8 cellular contexts compared by ENCODE assay signal in the genomic region with DNA sequence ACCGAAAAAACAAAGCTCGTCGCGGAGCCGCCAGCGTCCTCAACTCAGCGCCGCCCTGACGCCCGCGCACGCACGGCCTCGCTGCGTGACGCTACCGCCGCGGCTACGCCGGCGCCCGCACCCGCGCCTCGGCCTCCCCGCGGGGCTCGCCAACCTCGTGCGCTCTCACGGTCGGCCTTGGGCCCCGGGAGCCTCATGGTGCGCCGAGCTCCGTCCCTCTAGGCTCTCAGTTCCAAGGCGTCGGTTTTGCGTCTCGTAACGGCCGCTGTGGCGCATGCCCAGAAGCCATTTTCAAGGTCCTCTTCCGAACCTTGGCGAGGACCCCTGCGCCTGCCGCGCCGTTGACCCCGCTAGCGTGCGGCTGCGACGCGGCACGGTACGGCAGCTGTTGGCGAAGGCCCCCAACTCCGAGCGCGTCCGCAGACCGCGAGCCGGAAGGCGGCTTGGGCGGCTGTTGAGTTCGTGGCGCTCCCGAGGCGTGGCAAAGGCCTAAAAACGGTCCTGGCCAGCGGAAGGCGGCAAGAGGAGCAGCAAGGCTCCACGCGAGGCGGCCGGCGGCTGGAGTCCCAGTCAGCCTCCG. TPM values are rescaled to one million over a fixed set of nuclear protein-coding genes. Genes with fewer than 3 reads are reported as not detected.
DNase-seq lines count a peak whose midpoint lies in the region; ATAC-seq and TF ChIP-seq lines count a peak whose summit lies in the region.

A gene (minus strand): TSS at position 64 of the 580 bp plus-strand sequence. CDS start 1,209 bp downstream, outside the sequence.

- TF ChIP-seq RAD21 in liver (IDR thresholded peaks at IDR 0.05), result no peak

- H3K27ac ChIP-seq in colonic mucosa (peak within 1 kb of the TSS; percentile 92), liver (ENCODE audit: low read depth in 1 of 2, low read length in 2 of 2) (peak within 1 kb of the TSS; percentile 66 to 84)

- 7% methylated on average over 81 of the region's 81 CpGs for WGBS in liver

- H3K4me3 ChIP-seq in LNCaP clone FGC (ENCODE audit: low read depth, low read length) (peak within 1 kb of the TSS; percentile 41), colonic mucosa (peak within 1 kb of the TSS; percentile 69), liver (ENCODE audit: low read depth in 1 of 3, low read length in 3 of 3) (peak within 1 kb of the TSS; percentile 4 to 69 (median 29))

- no peaks in the 10 kb centered on the region for H3K36me3 ChIP-seq in colonic mucosa
- no peaks in the 10 kb centered on the region for H3K36me3 ChIP-seq in liver (ENCODE audit: control insufficient read depth in 4 of 4, insufficient read depth in 3 of 4, low read depth in 1 of 4, low read length in 3 of 4)

- peak within 1 kb of the TSS; percentile 74 to 95 for H3K9ac ChIP-seq in colonic mucosa (ENCODE audit: low read depth in 2 of 2, low read length in 2 of 2)
- H3K9ac ChIP-seq in liver (ENCODE audit: low read depth in 1 of 2, low read length in 2 of 2), result no peak within 1 kb of the TSS

- H3K9me3 ChIP-seq in colonic mucosa, result no peaks in the 10 kb centered on the region
- H3K9me3 ChIP-seq in liver (ENCODE audit: control insufficient read depth in 4 of 4, low read length in 3 of 4), result peaks cover 0 to 2% (median 0%) of the 10 kb centered on the region in 4 donors

- no peaks in the 10 kb centered on the region for H3K4me1 ChIP-seq in colonic mucosa
- H3K4me1 ChIP-seq in liver (ENCODE audit: control insufficient read depth in 4 of 4, insufficient read depth in 4 of 4, low read length in 3 of 4), result peaks cover 0 to 7% (median under 1%) of the 10 kb centered on the region in 4 donors

- H3K27me3 ChIP-seq in colonic mucosa, result no peaks in the 10 kb centered on the region
- H3K27me3 ChIP-seq in liver (ENCODE audit: control insufficient read depth in 4 of 4, insufficient read depth in 4 of 4, low read length in 3 of 4), result no peaks in the 10 kb centered on the region

- ATAC-seq in GM21529 (IDR thresholded peaks at IDR 0.05; ENCODE audit: unreplicated experiment), result peak; percentile 89

- DNase-seq in DMS114 treated with DMSO at 0.1 percent for 48 hours (lab: John Stamatoyannopoulos, UW; ENCODE audit: unreplicated experiment) (peak; percentile 62), LNCaP clone FGC (ENCODE audit: low read depth) (no peak), colonic mucosa (peak; percentile 63), HuH-7 (ENCODE audit: low spot score) (no peak)
- DNase-seq in activated CD4-positive, alpha-beta T cell treated with anti-CD3 and anti-CD28 coated beads for 24 hours (ENCODE audit: low read depth in 2 of 2), result peak; percentile 62 to 64
- DNase-seq in stimulated activated CD4-positive, alpha-beta T cell treated with anti-CD3 and anti-CD28 coated beads, Interleukin-4, amount 100 ng/mL, for 1 hour, result peak; percentile 80

- TF ChIP-seq CTCF in LNCaP clone FGC (IDR thresholded peaks at IDR 0.05; ENCODE audit: control insufficient read depth, extremely low read depth, insufficient read depth) (no peak), colonic mucosa (IDR thresholded peaks at IDR 0.05) (no peak), liver (IDR thresholded peaks at IDR 0.05; ENCODE audit: low read depth, low read length, missing input control) (no peak)

- intact Hi-C loops in colonic mucosa (cut with DNase I), result no loop called here

TF ChIP-seq in liver, 16 proteins besides CTCF, POLR2A, EP300 and RAD21:
- TF ChIP-seq NR2F2 (IDR thresholded peaks at IDR 0.05) (no peak), SP1 (IDR thresholded peaks at IDR 0.05) (no peak), HNF4A (conservative IDR thresholded peaks at IDR 0.05) (no peak), EGR1 (IDR thresholded peaks at IDR 0.05; ENCODE audit: low read depth in 2 of 2) (no peak), FOXA2 (IDR thresholded peaks at IDR 0.05) (no peak), GABPA (IDR thresholded peaks at IDR 0.05 in 1 of 2, conservative IDR thresholded peaks at IDR 0.05 in 1 of 2) (no peak), JUND (IDR thresholded peaks at IDR 0.05) (no peak), TAF1 (conservative IDR thresholded peaks at IDR 0.05) (no peak), FOXA1 (IDR thresholded peaks at IDR 0.05) (no peak)
- TF ChIP-seq, protein P1, sequence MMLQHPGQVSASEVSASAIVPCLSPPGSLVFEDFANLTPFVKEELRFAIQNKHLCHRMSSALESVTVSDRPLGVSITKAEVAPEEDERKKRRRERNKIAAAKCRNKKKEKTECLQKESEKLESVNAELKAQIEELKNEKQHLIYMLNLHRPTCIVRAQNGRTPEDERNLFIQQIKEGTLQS (IDR thresholded peaks at IDR 0.05), result no peak
TF ChIP-seq in liver: peak in this region for 0.

RNA-seq across cellular contexts. Expression of the gene that starts here (rescaled TPM):
- total RNA-seq in colonic mucosa (10 to 100 TPM in 1 of 2 donors, 1 to 10 TPM in 1; 3.7 to 10.1 TPM), liver (1 to 10 TPM; 1.3 to 7.3 TPM)
- under 1 TPM; 0.87 to 0.97 TPM for polyA plus RNA-seq in liver

Comparison
In these comparisons a context has a peak if more than half of its experiments do, and no peak if none do; other contexts are left out.
1. DNase-seq: peak in DMS114 treated with DMSO at 0.1 percent for 48 hours (single experiment), activated CD4-positive, alpha-beta T cell treated with anti-CD3 and anti-CD28 coated beads for 24 hours (2 of 2), colonic mucosa (single experiment) and stimulated activated CD4-positive, alpha-beta T cell treated with anti-CD3 and anti-CD28 coated beads, Interleukin-4, amount 100 ng/mL, for 1 hour (single experiment); none in LNCaP clone FGC (single experiment) and HuH-7 (single experiment).
2. H3K9ac ChIP-seq: peak in colonic mucosa (2 of 2); none in liver (0 of 2).
3. Peak in every context shown above with its lines, with median percentiles within 50 percentile points of each other: H3K4me3 ChIP-seq.